In the genomic region with DNA sequence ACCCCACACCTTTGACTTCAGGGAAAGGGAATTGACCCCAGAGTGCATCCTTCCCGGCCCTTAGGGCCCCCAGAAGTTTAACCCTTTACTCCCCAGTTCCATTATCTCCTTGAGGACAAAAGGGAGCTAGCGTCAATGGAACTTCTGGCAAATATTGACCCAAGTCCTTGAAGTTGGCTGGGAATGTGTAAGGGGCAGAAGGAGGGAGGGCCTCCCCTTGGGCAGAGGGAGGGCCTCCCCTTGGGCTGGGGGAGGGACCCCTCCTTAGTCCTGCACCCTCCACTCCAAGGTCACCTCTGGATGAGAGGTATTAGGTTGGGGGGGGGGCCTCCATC, we compare ENCODE assay signal across 36 cellular contexts. TPM values are rescaled to one million over a fixed set of nuclear protein-coding genes. Genes with fewer than 3 reads are reported as not detected.
"Had no signal": no experiment of that assay in that cellular context is flagged by ENCODE, and none has a peak within 500 bp of the region (broad histone marks: within the 10 kb centered on the region; RNA-seq: fewer than 3 reads in every experiment).

No MANE protein-coding gene starts in this region.

- H3K4me2 ChIP-seq: KMS-11 had no signal

- H3K27ac ChIP-seq: brain microvascular endothelial cell, KMS-11, Peyer's patch, SJSA1, VCaP had no signal

- DNase-seq: activated B cell treated with CpG ODN at 0.5 μM for 24 hours; activated CD4-positive, alpha-beta memory T cell treated with anti-CD3 and anti-CD28 coated beads, Interleukin-2, amount 10 ng/mL, durations not matched to agents 7 days and 5 days; activated CD4-positive, alpha-beta T cell treated with anti-CD3 and anti-CD28 coated beads for 1 hour; activated CD4-positive, alpha-beta T cell treated with anti-CD3 and anti-CD28 coated beads for 48 hours; activated CD8-positive, alpha-beta memory T cell treated with anti-CD3 and anti-CD28 coated beads for 24 hours; activated CD8-positive, alpha-beta memory T cell treated with anti-CD3 and anti-CD28 coated beads, Interleukin-2, amount 10 ng/mL, durations not matched to agents 7 days and 5 days; activated CD8-positive, alpha-beta memory T cell treated with anti-CD3 and anti-CD28 coated beads, Interleukin-2, amount 50 U/mL, for 48 hours; activated effector memory CD4-positive, alpha-beta T cell treated with Interleukin-2 at 50 U/mL for 16 hours; activated naive CD4-positive, alpha-beta T cell treated with anti-CD3 and anti-CD28 coated beads, Interleukin-2, amount 10 ng/mL, durations not matched to agents 7 days and 5 days; activated T-cell treated with anti-CD3 and anti-CD28 coated beads, Interleukin-2, amount 50 U/mL, for 48 hours; amniotic stem cell; aorta; brain microvascular endothelial cell; MM.1S; MV-4-11; NCI-H1092; NCI-H146; NCI-H187; NCI-H2029 treated with DMSO at 0.1 percent for 48 hours; NCI-H2107; NCI-H2171; NCI-H510A; NCI-H526; NCI-H748 treated with DMSO at 0.1 percent for 48 hours; NK-92 treated with Interleukin-12 subunit alpha and Interleukin-12 subunit beta, amount 100 ng/mL, for 24 hours; PC-3; Peyer's patch; RPMI8226; SHP77 treated with DMSO at 0.1 percent for 48 hours; SW 1271; T-helper 1 cell; T-helper 2 cell; T-helper 9 cell had no signal

- H3K4me3 ChIP-seq: Peyer's patch, SJSA1 had no signal

- H3K36me3 ChIP-seq: brain microvascular endothelial cell, Peyer's patch, SJSA1 had no signal

- ATAC-seq: activated CD8-positive, alpha-beta memory T cell treated with anti-CD3 and anti-CD28 coated beads, Interleukin-2, amount 10 ng/mL, durations not matched to agents 7 days and 5 days; PC-3 had no signal

- H3K9me3 ChIP-seq: Peyer's patch, SJSA1 had no signal

- H3K9ac ChIP-seq: KMS-11 had no signal

RNA-seq across cellular contexts. Expression of gene TMEM59L, which starts 3.0 kb away (rescaled TPM):
- total RNA-seq: activated B cell treated with CpG ODN at 0.5 μM for 24 hours; activated CD8-positive, alpha-beta memory T cell treated with anti-CD3 and anti-CD28 coated beads, Interleukin-2, amount 10 ng/mL, durations not matched to agents 7 days and 5 days; SJSA1 had no signal

RNA-seq across cellular contexts. Expression of gene CRLF1, which starts 3.1 kb away (rescaled TPM):
- total RNA-seq: activated B cell treated with CpG ODN at 0.5 μM for 24 hours; activated CD4-positive, alpha-beta memory T cell treated with anti-CD3 and anti-CD28 coated beads, Interleukin-2, amount 10 ng/mL, durations not matched to agents 7 days and 5 days; activated CD8-positive, alpha-beta memory T cell treated with anti-CD3 and anti-CD28 coated beads, Interleukin-2, amount 10 ng/mL, durations not matched to agents 7 days and 5 days had no signal
